Comparison of ENCODE assay signal across 8 cellular contexts in the genomic region with DNA sequence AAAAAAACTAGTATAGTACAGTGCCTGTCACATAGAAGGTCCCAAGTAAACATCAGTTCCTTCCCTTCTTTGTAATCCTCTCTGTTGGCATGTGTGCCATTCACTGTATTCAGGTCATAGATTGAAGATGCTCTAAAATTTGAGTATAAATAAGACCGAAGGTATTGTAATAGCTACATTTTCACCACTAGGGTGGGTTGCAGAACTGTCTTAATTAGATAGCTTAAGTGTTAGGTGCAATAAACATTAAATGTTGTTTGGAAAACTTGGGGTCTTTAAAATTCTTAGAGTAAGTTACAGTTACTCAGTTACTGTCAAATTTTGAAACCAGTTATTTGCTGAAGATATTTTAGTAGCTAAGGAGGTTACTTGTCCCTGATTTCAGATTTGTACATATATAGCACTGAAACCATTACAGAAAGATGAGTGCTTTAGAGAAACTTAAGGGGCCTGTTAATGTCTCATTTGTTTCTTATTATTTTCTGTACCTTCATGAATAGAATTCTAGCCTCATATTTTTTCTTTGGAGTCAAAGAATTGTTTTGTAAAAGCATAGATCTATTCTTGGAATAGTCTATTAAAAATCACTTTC. TPM values are rescaled to one million over a fixed set of nuclear protein-coding genes. Genes with fewer than 3 reads are reported as not detected.
DNase-seq lines count a peak whose midpoint lies in the region; TF ChIP-seq lines count a peak whose summit lies in the region.

No MANE protein-coding gene starts in this region.

- peak overlapping the region in 1 of 7 donors; percentile 50 for H3K27ac Mint-ChIP-seq in CD14-positive monocyte

- H3K36me3 Mint-ChIP-seq in CD14-positive monocyte: peaks cover 0 to 28% of the 10 kb centered on the region in 2 donors

- no peak overlapping the region for H3K4me3 Mint-ChIP-seq in CD14-positive monocyte

- H3K9me3 ChIP-seq in uterus: peaks cover 0 to 7% of the 10 kb centered on the region in 2 donors

- in situ Hi-C loops in SK-MEL-5 (cut with HindIII; ENCODE audit: low pct_unique_long_range_greater_than_20kb, low sequenced_read_pairs): no loop called here

- TF ChIP-seq CTCF in CD14-positive monocyte (IDR thresholded peaks at IDR 0.05) (peak; percentile 73), uterus (IDR thresholded peaks at IDR 0.05) (peak in 3 of 4 experiments; percentile 19 to 32 (median 24))

- H3K9me3 Mint-ChIP-seq in CD14-positive monocyte: peaks cover 3 to 7% (median 4%) of the 10 kb centered on the region in 7 donors

- H3K4me1 ChIP-seq in uterus: no peaks in the 10 kb centered on the region

- H3K4me3 ChIP-seq in uterus: no peak overlapping the region

- TF ChIP-seq POLR2A in uterus (IDR thresholded peaks at IDR 0.05): no peak

- intact Hi-C loops in CD14-positive monocyte (cut with micrococcal nuclease): loop anchor here in 1 of 2 donors (5.0 kb wide), 1 partner anchor 94 kb away; no protein-coding TSS in a partner anchor
- intact Hi-C loops in uterus (cut with DNase I; ENCODE audit: low total_unique reads): no loop called here

- peaks cover 0 to 1% (median 0%) of the 10 kb centered on the region in 3 donors for H3K27me3 Mint-ChIP-seq in CD14-positive monocyte (ENCODE audit: low read depth in 3 of 3)

- DNase-seq in CD14-positive monocyte (ENCODE audit: low spot score) (no peak), HCEC 1CT (peak; percentile 67), SK-MEL-5 (ENCODE audit: low read depth, low spot score) (peak; percentile 43), foreskin melanocyte (peak; percentile 41), uterus (no peak), activated gamma-delta T cell (lab: John Stamatoyannopoulos, UW) (no peak), cerebellum (ENCODE audit: low spot score) (no peak)
- DNase-seq in activated T-cell treated with anti-CD3 and anti-CD28 coated beads, Interleukin-2, amount 50 U/mL, for 1 hour: no peak

- no peaks in the 10 kb centered on the region for H3K27me3 ChIP-seq in uterus

- H3K27ac ChIP-seq in uterus: no peak overlapping the region

- H3K36me3 ChIP-seq in uterus: no peaks in the 10 kb centered on the region

- peaks cover 6% of the 10 kb centered on the region for H3K4me1 Mint-ChIP-seq in CD14-positive monocyte

RNA-seq across cellular contexts. Expression of gene PER3, which starts 24.3 kb away (rescaled TPM):
- 1 to 10 TPM in 1 of 2 donors, under 1 TPM in 1; 0.46 to 2.0 TPM for polyA plus RNA-seq in CD14-positive monocyte
- total RNA-seq in SK-MEL-5 (2014; rRNA removed; shearing (Covaris generic)): 8.8 and 9.4 TPM in 2 replicates
- polyA plus RNA-seq in SK-MEL-5 (2015; cell fraction: cytosol; rRNA removed): 11.4 and 16.6 TPM in 2 replicates
- 27.9 and 38.6 TPM in 2 replicates for polyA plus RNA-seq in SK-MEL-5 (2015; cell fraction: nucleus; rRNA removed)
- total RNA-seq in uterus: 10 to 100 TPM in 3 of 4 donors, 1 to 10 TPM in 1; 6.9 to 69.0 (median 20.7) TPM
- total RNA-seq in cerebellum: 5.8 TPM

RNA-seq across cellular contexts. Expression of gene VAMP3, which starts 37.3 kb away (rescaled TPM):
- 100 to 1,000 TPM; 138 to 149 TPM for polyA plus RNA-seq in CD14-positive monocyte
- 102 and 104 TPM in 2 replicates for total RNA-seq in SK-MEL-5 (2014; rRNA removed; shearing (Covaris generic))
- 115 and 121 TPM in 2 replicates for polyA plus RNA-seq in SK-MEL-5 (2015; cell fraction: cytosol; rRNA removed)
- polyA plus RNA-seq in SK-MEL-5 (2015; cell fraction: nucleus; rRNA removed): 60.4 and 62.6 TPM in 2 replicates
- 100 to 1,000 TPM in 1 of 4 donors, 10 to 100 TPM in 3; 41.0 to 128 (median 71.8) TPM for total RNA-seq in uterus
- total RNA-seq in cerebellum: 33.6 TPM

RNA-seq across cellular contexts. Expression of gene UTS2, which starts 44.5 kb away (rescaled TPM):
- under 1 TPM in 1 of 2 donors, not detected in 1; 0.11 TPM for polyA plus RNA-seq in CD14-positive monocyte
- total RNA-seq in SK-MEL-5 (2014; rRNA removed; shearing (Covaris generic)): not detected in 2 replicates
- polyA plus RNA-seq in SK-MEL-5 (2015; cell fraction: cytosol; rRNA removed): not detected in 2 replicates
- 0.19 TPM in 1 of 2 replicates, not detected in the other for polyA plus RNA-seq in SK-MEL-5 (2015; cell fraction: nucleus; rRNA removed)
- total RNA-seq in uterus: not detected
- total RNA-seq in cerebellum: not detected

Comparison
In these comparisons a context has a peak if more than half of its experiments do, and no peak if none do; other contexts are left out.
1. DNase-seq: peak in HCEC 1CT (single experiment), SK-MEL-5 (single experiment) and foreskin melanocyte (single experiment); none in CD14-positive monocyte (single experiment), uterus (0 of 2), activated gamma-delta T cell (single experiment), cerebellum (single experiment) and activated T-cell treated with anti-CD3 and anti-CD28 coated beads, Interleukin-2, amount 50 U/mL, for 1 hour (single experiment).